8 cellular contexts compared by ENCODE assay signal in genomic region chr10:6579904-6580278, GRCh38. TPM values are rescaled to one million over a fixed set of nuclear protein-coding genes. Genes with fewer than 3 reads are reported as not detected.
DNase-seq lines count a peak whose midpoint lies in the region; FAIRE-seq and TF ChIP-seq lines count a peak whose summit lies in the region.

PRKCQ (minus strand) TSS chr10:6580276; CDS start chr10:6515135, 65,141 bp downstream.

- H3K36me3 ChIP-seq in SJCRH30, result no peaks in the 10 kb centered on the region
- H3K36me3 ChIP-seq in esophagus (ENCODE audit: control insufficient read depth in 2 of 2, insufficient read depth in 2 of 2, low read length in 1 of 2), result no peaks in the 10 kb centered on the region
- H3K36me3 ChIP-seq in neuronal stem cell (replicated peaks in 1 of 2; ENCODE audit: control insufficient read depth in 2 of 2, insufficient read depth in 2 of 2, low read length in 2 of 2), result peaks cover 0 to 1% of the 10 kb centered on the region in 2 donors

- no peak within 1 kb of the TSS for H2BK15ac ChIP-seq in neuronal stem cell (ENCODE audit: low read length)

- H3K4ac ChIP-seq in neuronal stem cell (ENCODE audit: low read length), result no peak within 1 kb of the TSS

- FAIRE-seq in GM12892 (lab: Jason Lieb, UNC) (no peak), H54 (lab: Jason Lieb, UNC) (no peak)

- no peak within 1 kb of the TSS for H2AK5ac ChIP-seq in neuronal stem cell (ENCODE audit: low read depth, low read length)

- peak within 1 kb of the TSS; percentile 87 for H3K4me2 ChIP-seq in neuronal stem cell (ENCODE audit: insufficient read depth, low read length, poor library complexity, severe bottlenecking)

- peak within 1 kb of the TSS; percentile 94 for H3K9ac ChIP-seq in neuronal stem cell (ENCODE audit: low read depth, low read length, poor library complexity)

- H3K27ac ChIP-seq in SJCRH30 (peak within 1 kb of the TSS; percentile 48), esophagus (ENCODE audit: low read depth in 2 of 2, low read length in 1 of 2) (peak within 1 kb of the TSS; percentile 23 to 56), neuronal stem cell (replicated peaks; ENCODE audit: low read length) (no peak within 1 kb of the TSS)

- H3K9me3 Mint-ChIP-seq in HFFc6, result no peaks in the 10 kb centered on the region

- WGBS in esophagus, 2 donors, result 1% methylated on average over 26 to 41 of the region's 41 CpGs
- WGBS in neuronal stem cell (ENCODE audit: extremely low coverage in 2 of 2, insufficient read length in 2 of 2, insufficient replicate concordance in 1 of 2), 2 donors, result no CpG with 5 or more reads among the region's 41 CpGs

- no peak for TF ChIP-seq CTCF in HFFc6 (IDR thresholded peaks at IDR 0.05)

- H3K4me3 ChIP-seq in SJCRH30 (peak within 1 kb of the TSS; percentile 70), esophagus (ENCODE audit: low read depth in 1 of 2, low read length in 2 of 2) (peak within 1 kb of the TSS; percentile 57 to 68), neuronal stem cell (ENCODE audit: low read length in 2 of 2) (peak within 1 kb of the TSS; percentile 52 to 93)

- TF ChIP-seq POLR2A in GM12892 (IDR thresholded peaks at IDR 0.05; ENCODE audit: low read depth, low read length) (no peak), H54 (IDR thresholded peaks at IDR 0.05; ENCODE audit: low read depth, low read length) (no peak)

- H3K4me1 Mint-ChIP-seq in HFFc6 (ENCODE audit: low read depth), result peaks cover 5% of the 10 kb centered on the region; the same call in 1 of the 2 replicates

- no peaks in the 10 kb centered on the region for H3K9me3 ChIP-seq in SJCRH30 (replicated peaks)
- no peaks in the 10 kb centered on the region for H3K9me3 ChIP-seq in esophagus (ENCODE audit: control insufficient read depth in 2 of 2, insufficient read depth in 1 of 2, low read depth in 1 of 2, low read length in 1 of 2)
- H3K9me3 ChIP-seq in neuronal stem cell (replicated peaks in 1 of 2; ENCODE audit: control insufficient read depth in 2 of 2, insufficient read depth in 1 of 2, low read depth in 1 of 2, low read length in 2 of 2), result no peaks in the 10 kb centered on the region

- no peak within 1 kb of the TSS for H3K14ac ChIP-seq in neuronal stem cell (ENCODE audit: low read length)

- H3K4me1 ChIP-seq in SJCRH30, result no peaks in the 10 kb centered on the region
- peaks cover 0 to 3% of the 10 kb centered on the region in 2 donors for H3K4me1 ChIP-seq in esophagus (ENCODE audit: control insufficient read depth in 2 of 2, insufficient read depth in 2 of 2, low read length in 1 of 2)
- H3K4me1 ChIP-seq in neuronal stem cell (ENCODE audit: control insufficient read depth in 2 of 2, insufficient read depth in 1 of 2, low read depth in 1 of 2, low read length in 2 of 2), result peaks cover 2 to 8% of the 10 kb centered on the region in 2 donors

- peak within 1 kb of the TSS; percentile 85 for H3K4me3 Mint-ChIP-seq in HFFc6

- no peak within 1 kb of the TSS for H4K91ac ChIP-seq in neuronal stem cell (ENCODE audit: low read depth, low read length, poor library complexity)

- H3K36me3 Mint-ChIP-seq in HFFc6 (ENCODE audit: low read depth), result no peaks in the 10 kb centered on the region

- H3K18ac ChIP-seq in neuronal stem cell (ENCODE audit: low read length), result peak within 1 kb of the TSS; percentile 95

- no peak within 1 kb of the TSS for H2BK12ac ChIP-seq in neuronal stem cell (ENCODE audit: low read length)

- H4K8ac ChIP-seq in neuronal stem cell (ENCODE audit: low read depth, low read length), result no peak within 1 kb of the TSS

- no peak within 1 kb of the TSS for H2BK5ac ChIP-seq in neuronal stem cell (ENCODE audit: low read length)

- H3K27me3 ChIP-seq in SJCRH30 (no peaks in the 10 kb centered on the region), esophagus (ENCODE audit: control insufficient read depth in 1 of 2, insufficient read depth in 2 of 2, low read length in 2 of 2) (no peaks in the 10 kb centered on the region), neuronal stem cell (ENCODE audit: control insufficient read depth in 3 of 3, insufficient read depth in 3 of 3, low read depth in 1 of 3, low read length in 3 of 3) (peaks cover 0 to 39% (median 12%) of the 10 kb centered on the region in 3 experiments)

- DNase-seq in GM12892 (ENCODE audit: insufficient read length), result peak; percentile 6
- DNase-seq in HFFc6, result no peak
- DNase-seq in SJCRH30, result peak; percentile 24 to 40
- DNase-seq in neuronal stem cell (ENCODE audit: low spot score), result no peak
- no peak for DNase-seq in H54 (ENCODE audit: insufficient read length, low spot score)
- DNase-seq in DMS153 (lab: John Stamatoyannopoulos, UW), result no peak
- no peak for DNase-seq in SIG-M5 treated with dmso at 0.1 percent for 504 hours (lab: John Stamatoyannopoulos, UW; ENCODE audit: unreplicated experiment)

- H2BK120ac ChIP-seq in neuronal stem cell (ENCODE audit: low read depth, low read length), result no peak within 1 kb of the TSS

- H2AFZ ChIP-seq in neuronal stem cell (ENCODE audit: low read length), result peak within 1 kb of the TSS; percentile 98

- peaks cover 5% of the 10 kb centered on the region for H3K27me3 Mint-ChIP-seq in HFFc6 (ENCODE audit: insufficient read depth)

- H3K23ac ChIP-seq in neuronal stem cell (ENCODE audit: low read depth, low read length, poor library complexity), result peak within 1 kb of the TSS; percentile 82

- H3K79me1 ChIP-seq in neuronal stem cell (ENCODE audit: low read depth, low read length), result no peaks in the 10 kb centered on the region

- H3K27ac Mint-ChIP-seq in HFFc6, result no peak within 1 kb of the TSS

RNA-seq across cellular contexts. Expression of gene PRKCQ, which starts in this region (rescaled TPM):
- not detected for polyA plus RNA-seq in GM12892 (2012; ENCODE audit: missing spikeins)
- not detected for total RNA-seq in HFFc6 (2021; fragmentation: NEBNext Ultra II Directional; extraction: Animal tissue kit (Norgen Biotek cat#: 25700))
- 0.79 and 1.3 TPM in 2 replicates for total RNA-seq in SJCRH30 (2014; rRNA removed; shearing (Covaris generic))
- under 1 TPM; 0.62 to 0.69 TPM for polyA plus RNA-seq in esophagus
- 1.7 TPM for polyA plus RNA-seq in neuronal stem cell (2013, experiment 1 of 2)
- polyA plus RNA-seq in neuronal stem cell (2013, experiment 2 of 2), result 1.8 TPM

Comparison
In these comparisons a context has a peak if more than half of its experiments do, and no peak if none do; other contexts are left out.
1. DNase-seq: peak in GM12892 (single experiment) and SJCRH30 (2 of 2); none in HFFc6 (single experiment), neuronal stem cell (single experiment), H54 (single experiment), DMS153 (single experiment) and SIG-M5 treated with dmso at 0.1 percent for 504 hours (single experiment).
2. Peak in every context shown above with its lines, with median percentiles within 50 percentile points of each other: H3K4me3 ChIP-seq.